9 cellular contexts compared by ENCODE assay signal in the genomic region with DNA sequence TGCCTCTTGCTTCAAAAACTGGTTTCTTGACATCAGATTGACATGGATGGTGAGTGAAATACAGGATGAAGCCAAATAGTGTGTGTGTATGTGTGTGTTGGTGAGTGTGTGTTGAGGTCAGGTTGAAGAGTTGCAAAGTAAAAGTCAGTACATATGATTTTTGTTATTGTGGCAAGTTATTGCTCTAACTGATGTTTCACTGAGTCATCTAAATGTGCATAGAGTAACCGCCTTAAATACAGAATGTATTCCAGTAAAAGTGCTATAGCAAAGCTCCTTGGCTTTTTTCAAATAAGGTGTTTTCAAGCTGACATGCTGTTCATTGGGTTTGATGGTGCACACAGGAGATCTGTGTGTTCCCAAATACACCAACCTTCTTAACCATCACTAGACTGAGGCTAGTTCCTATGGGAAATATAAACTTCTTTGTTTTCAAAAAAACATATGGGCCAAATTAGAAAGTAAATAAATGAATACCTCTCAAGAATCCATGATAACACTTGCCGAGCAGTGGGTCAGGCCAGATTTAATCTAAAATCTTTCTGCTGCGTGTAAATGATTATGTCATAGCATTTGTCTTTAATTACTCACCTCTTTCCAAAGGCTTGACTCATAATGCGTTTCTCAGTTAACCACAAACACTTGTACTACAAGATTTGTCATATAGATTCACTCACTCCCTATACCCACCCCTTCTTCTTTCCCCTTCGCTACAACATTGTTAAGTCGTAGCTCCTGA.
DNase-seq lines count a peak whose midpoint lies in the region; ATAC-seq, FAIRE-seq and TF ChIP-seq lines count a peak whose summit lies in the region.
"Had no signal": no experiment of that assay in that cellular context is flagged by ENCODE, and none has a peak within 500 bp of the region (broad histone marks: within the 10 kb centered on the region; RNA-seq: fewer than 3 reads in every experiment).

No MANE protein-coding gene starts in this region.

- H4K20me1 ChIP-seq in GM23248 (ENCODE audit: insufficient read depth): no peaks in the 10 kb centered on the region

- no peak for TF ChIP-seq POLR2A in gastroesophageal sphincter (IDR thresholded peaks at IDR 0.05)

- in situ Hi-C loops in GM23248 (cut with MboI): no loop called here

- H3K27ac Mint-ChIP-seq in CD8-positive, alpha-beta memory T cell: no peak overlapping the region

- no peaks in the 10 kb centered on the region for H3K9me2 ChIP-seq in GM23248 (ENCODE audit: insufficient read depth)

- CTCF ChIA-PET in CD8-positive, alpha-beta memory T cell (lab: Charles Lee): no interaction called here

- TF ChIP-seq CTCF in AG10803 (conservative IDR thresholded peaks at IDR 0.05; ENCODE audit: low read length) (no peak), gastroesophageal sphincter (IDR thresholded peaks at IDR 0.05) (no peak)

- DNase-seq in AG10803 (ENCODE audit: low read depth) (peak; percentile 87), GM23248 (peak; percentile 96), NCI-H460 (ENCODE audit: extremely low read depth, low read depth) (peak; percentile 80), fibroblast of gingiva (ENCODE audit: low read depth) (peak; percentile 75), GM19239 (ENCODE audit: insufficient read length, low spot score) (no peak)
- no peak for DNase-seq in CD8-positive, alpha-beta memory T cell
- DNase-seq in effector CD4-positive, alpha-beta T cell: no peak
- DNase-seq: stimulated activated CD4-positive, alpha-beta T cell treated with anti-CD3 and anti-CD28 coated beads, Interleukin-4, amount 100 ng/mL, for 4 hours had no signal

- H3K27me3 ChIP-seq in GM23248 (replicated peaks; ENCODE audit: insufficient read depth) (peaks cover 52% of the 10 kb centered on the region), gastroesophageal sphincter (no peaks in the 10 kb centered on the region)
- H3K27me3 ChIP-seq in CD8-positive, alpha-beta memory T cell (ENCODE audit: insufficient read depth, low read length, poor library complexity, severe bottlenecking): no peaks in the 10 kb centered on the region

- H3K4me2 ChIP-seq in GM23248 (ENCODE audit: unreplicated experiment): peak overlapping the region; percentile 79

- TF ChIP-seq EP300 in gastroesophageal sphincter (IDR thresholded peaks at IDR 0.05): no peak

- peaks cover 4 to 23% (median 9%) of the 10 kb centered on the region in 5 donors for H3K9me3 Mint-ChIP-seq in CD8-positive, alpha-beta memory T cell

- peaks cover 0 to 4% (median 2%) of the 10 kb centered on the region in 3 donors for H3K36me3 Mint-ChIP-seq in CD8-positive, alpha-beta memory T cell

- FAIRE-seq in GM19239 (lab: Jason Lieb, UNC): no peak

- no peaks in the 10 kb centered on the region for H3K79me2 ChIP-seq in GM23248 (ENCODE audit: insufficient read depth)

- no peak for ATAC-seq in gastroesophageal sphincter

- no peak overlapping the region for H3K9ac ChIP-seq in GM23248

- H3K4me3 ChIP-seq in AG10803 (ENCODE audit: low read length) (no peak overlapping the region), GM23248 (0 out of 2 replicates have a peak overlapping the region, but pooled peaks have one; percentile 31), gastroesophageal sphincter (no peak overlapping the region)
- H3K4me3 ChIP-seq in CD8-positive, alpha-beta memory T cell (ENCODE audit: low read length): no peak overlapping the region

- H2AFZ ChIP-seq in GM23248: no peak overlapping the region

- H3K27ac ChIP-seq in GM23248 (peak overlapping the region; percentile 61), gastroesophageal sphincter (no peak overlapping the region)
- no peak overlapping the region for H3K27ac ChIP-seq in CD8-positive, alpha-beta memory T cell (ENCODE audit: low read depth, low read length)

- POLR2A ChIA-PET in CD8-positive, alpha-beta memory T cell (lab: Charles Lee): no interaction called here

- no peaks in the 10 kb centered on the region for H3K36me3 ChIP-seq in GM23248 (ENCODE audit: low read depth)
- H3K36me3 ChIP-seq in CD8-positive, alpha-beta memory T cell (ENCODE audit: insufficient read depth, low read length): no peaks in the 10 kb centered on the region
- peaks cover 0 to 7% of the 10 kb centered on the region in 2 donors for H3K36me3 ChIP-seq in gastroesophageal sphincter

- H3F3A ChIP-seq in GM23248 (ENCODE audit: insufficient read depth): peaks cover 24% of the 10 kb centered on the region

- no peak overlapping the region for H3K4me3 Mint-ChIP-seq in CD8-positive, alpha-beta memory T cell

- H3K4me1 ChIP-seq in GM23248 (ENCODE audit: insufficient read depth) (peaks cover 25% of the 10 kb centered on the region), gastroesophageal sphincter (no peaks in the 10 kb centered on the region)
- no peaks in the 10 kb centered on the region for H3K4me1 ChIP-seq in CD8-positive, alpha-beta memory T cell (ENCODE audit: insufficient read depth, low read length)

- H3K9me3 ChIP-seq in GM23248 (ENCODE audit: low read depth) (no peaks in the 10 kb centered on the region), gastroesophageal sphincter (no peaks in the 10 kb centered on the region)
- no peaks in the 10 kb centered on the region for H3K9me3 ChIP-seq in CD8-positive, alpha-beta memory T cell (ENCODE audit: low read length)

- WGBS in GM23248 (ENCODE audit: low coverage in 1 of 2, low lambda C conversion rate in 2 of 2, missing lambda C conversion rate in 2 of 2), 2 experiments: 1 to 2% methylated on average over 6 of the region's 6 CpGs
- WGBS in gastroesophageal sphincter (ENCODE audit: low coverage in 1 of 2), 2 donors: 66 to 92% methylated on average over 6 of the region's 6 CpGs

- peaks cover 0 to 7% of the 10 kb centered on the region in 2 donors for H3K27me3 Mint-ChIP-seq in CD8-positive, alpha-beta memory T cell

- no peaks in the 10 kb centered on the region for H3K4me1 Mint-ChIP-seq in CD8-positive, alpha-beta memory T cell

Comparison
In these comparisons a context has a peak if more than half of its experiments do, and no peak if none do; other contexts are left out.
1. DNase-seq: peak in AG10803 (single experiment), GM23248 (single experiment), NCI-H460 (single experiment) and fibroblast of gingiva (single experiment); none in CD8-positive, alpha-beta memory T cell (0 of 5), GM19239 (single experiment) and effector CD4-positive, alpha-beta T cell (single experiment).